25 cellular contexts compared by ENCODE assay signal in genomic region chr2:157986761-157987160, GRCh38.
"Had no signal": no experiment of that assay in that cellular context is flagged by ENCODE, and none has a peak within 500 bp of the region (broad histone marks: within the 10 kb centered on the region; RNA-seq: fewer than 3 reads in every experiment).

No MANE protein-coding gene starts in this region.

- H3K4me2 ChIP-seq: SK-N-SH had no signal

- DNase-seq: activated CD4-positive, alpha-beta T cell treated with anti-CD3 and anti-CD28 coated beads, Interleukin-2, amount 10 ng/mL, durations not matched to agents 24 days and 14 days; activated CD4-positive, alpha-beta T cell treated with anti-CD3 and anti-CD28 coated beads, Interleukin-2, amount 50 U/mL, for 4 hours; activated CD8-positive, alpha-beta T cell treated with anti-CD3 and anti-CD28 coated beads for 36 hours; activated effector memory CD4-positive, alpha-beta T cell treated with anti-CD3 and anti-CD28 coated beads, Interleukin-2, amount 50 U/mL, for 16 hours; activated naive CD4-positive, alpha-beta T cell treated with Interleukin-2 at 50 U/mL for 16 hours; activated naive CD8-positive, alpha-beta T cell treated with anti-CD3 and anti-CD28 coated beads, Interleukin-2, amount 10 ng/mL, durations not matched to agents 7 days and 5 days; activated T-cell treated with anti-CD3 and anti-CD28 coated beads, Interleukin-2, amount 50 U/mL, for 1 hour; activated T-cell treated with anti-CD3 and anti-CD28 coated beads, Interleukin-2, amount 50 U/mL, for 72 hours; central memory CD4-positive, alpha-beta T cell; NCI-H1105; NCI-H1417 treated with DMSO at 0.1 percent for 48 hours; NCI-H2029; NCI-H2227 treated with DMSO at 0.1 percent for 48 hours; NCI-H524; NK-92 treated with Interleukin-12 subunit alpha and Interleukin-12 subunit beta, amount 100 ng/mL, for 24 hours; PC-3; Peyer's patch; RPMI8226; SHP77 treated with DMSO at 0.1 percent for 48 hours; SK-N-SH; T-cell; T-helper 17 cell; T-helper 9 cell had no signal

- H3K4me3 ChIP-seq: coronary artery, Peyer's patch, SJSA1 had no signal

- H3K4me1 ChIP-seq: Peyer's patch, SJSA1 had no signal

- H3K27me3 ChIP-seq: Peyer's patch, SJSA1 had no signal

- H3K9me3 ChIP-seq: Peyer's patch, SJSA1, SK-N-SH had no signal

- ATAC-seq: activated CD8-positive, alpha-beta T cell treated with anti-CD3 and anti-CD28 coated beads for 36 hours; PC-3; T-cell; T-helper 17 cell had no signal

- H3K9me2 ChIP-seq: SK-N-SH had no signal

- H3K36me3 ChIP-seq: Peyer's patch, SJSA1 had no signal

- H3K27ac ChIP-seq: coronary artery, Peyer's patch, SJSA1 had no signal

- H3K9ac ChIP-seq: SK-N-SH had no signal
